ENCODE assay signal across 3 cellular contexts in the genomic region with DNA sequence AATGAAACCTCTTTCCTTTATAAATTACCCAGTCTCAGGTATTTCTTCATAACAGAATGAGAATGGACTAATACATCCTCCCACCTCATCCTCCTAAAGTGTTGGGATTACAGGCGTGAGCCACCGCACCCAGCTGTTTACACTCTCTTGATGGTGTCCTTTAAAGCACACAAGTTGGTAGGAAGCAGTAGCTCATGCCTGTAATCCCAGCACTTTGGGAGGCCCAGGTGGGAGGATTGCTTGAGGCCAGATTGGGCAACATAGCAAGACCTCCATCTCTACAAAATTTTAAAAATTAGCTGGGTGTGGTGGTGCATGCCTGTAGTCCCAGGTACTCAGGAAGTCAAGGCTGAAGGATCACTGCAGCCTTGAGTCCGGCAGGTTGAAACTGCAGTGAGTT. TPM values are rescaled to one million over a fixed set of nuclear protein-coding genes. Genes with fewer than 3 reads are reported as not detected.
"Had no signal": no experiment of that assay in that cellular context is flagged by ENCODE, and none has a peak within 500 bp of the region (broad histone marks: within the 10 kb centered on the region; RNA-seq: fewer than 3 reads in every experiment).

No MANE protein-coding gene starts in this region.

RNA-seq across cellular contexts. Expression of a gene that starts 23.3 kb away (rescaled TPM):
- total RNA-seq: HT-29, K562 had no signal
- polyA plus RNA-seq: IgD-negative memory B cell had no signal
